6 cellular contexts compared by ENCODE assay signal in genomic region chr6:15678514-15678913, GRCh38.
"Had no signal": no experiment of that assay in that cellular context is flagged by ENCODE, and none has a peak within 500 bp of the region (broad histone marks: within the 10 kb centered on the region; RNA-seq: fewer than 3 reads in every experiment).

No MANE protein-coding gene starts in this region.

- H3K4me2 ChIP-seq: GM23338 had no signal

- H3K27ac ChIP-seq: HL-60 had no signal

- H3K4me3 Mint-ChIP-seq: GM23338, H9, IgD-negative memory B cell had no signal

- H3K36me3 Mint-ChIP-seq: IgD-negative memory B cell had no signal

- H2AFZ ChIP-seq: GM23338 had no signal

- H3K27ac Mint-ChIP-seq: GM23338 had no signal

- DNase-seq: H9, HCEC 1CT had no signal

- H3K4me3 ChIP-seq: GM23338 had no signal

- ATAC-seq: GM23338, HepG2 had no signal
